Comparison of ENCODE assay signal across 8 cellular contexts in genomic region chr12:24778486-24779304, GRCh38.
DNase-seq lines count a peak whose midpoint lies in the region; ATAC-seq, FAIRE-seq and TF ChIP-seq lines count a peak whose summit lies in the region.

No MANE protein-coding gene starts in this region.

- BruUV-seq in Panc1 (replicated peaks; lab: Mats Ljungman, UMichigan): no TSS peak

- ATAC-seq in GM18861 (IDR thresholded peaks at IDR 0.05; ENCODE audit: unreplicated experiment) (peak; percentile 67), HG03439 (IDR thresholded peaks at IDR 0.05; ENCODE audit: unreplicated experiment) (peak; percentile 79), Panc1 (peak; percentile 73; the same call in 1 of the 2 replicates)

- CTCF ChIA-PET in BJ (lab: Yijun Ruan, JAX): interaction anchor here (1.4 to 2.2 kb wide), 3 partner anchors 12 to 1574 kb away, joined by 4 to 7 read pairs (median 5); no protein-coding TSS in a partner anchor
- CTCF ChIA-PET in Panc1 (lab: Charles Lee): no interaction called here

- no peak for DNase-seq in BJ (ENCODE audit: low read depth)
- peak; percentile 10 for DNase-seq in Panc1 (ENCODE audit: low read depth, low spot score)
- DNase-seq in frontal cortex (ENCODE audit: low spot score in 2 of 2): peak in 1 of 2 donors; percentile 10
- no peak for DNase-seq in tibial nerve (ENCODE audit: low spot score in 2 of 2)
- no peak for DNase-seq in activated CD8-positive, alpha-beta memory T cell treated with anti-CD3 and anti-CD28 coated beads, Interleukin-2, amount 50 U/mL, for 4 hours
- no peak for DNase-seq in stomach

- TF ChIP-seq CTCF in BJ (IDR thresholded peaks at IDR 0.05; ENCODE audit: insufficient read depth, low read depth, low read length) (peak; percentile 44), Panc1 (IDR thresholded peaks at IDR 0.05) (peak; percentile 66), tibial nerve (IDR thresholded peaks at IDR 0.05) (peak in 4 of 5 experiments; percentile 19 to 39 (median 32)), stomach (IDR thresholded peaks at IDR 0.05) (peak in 3 of 7 experiments; percentile 11 to 49 (median 44))

- H3K4me1 ChIP-seq in Panc1 (ENCODE audit: control insufficient read depth, insufficient read depth, low read length): no peaks in the 10 kb centered on the region
- peaks cover 0 to 25% (median 0%) of the 10 kb centered on the region in 4 donors for H3K4me1 ChIP-seq in tibial nerve
- peaks cover 0 to 23% (median 10%) of the 10 kb centered on the region in 4 donors for H3K4me1 ChIP-seq in stomach

- POLR2A ChIA-PET in BJ (lab: Charles Lee): no interaction called here
- POLR2A ChIA-PET in Panc1 (lab: Charles Lee): no interaction called here

- H3K9me3 ChIP-seq in Panc1 (ENCODE audit: control insufficient read depth, insufficient read depth, low read depth, low read length) (peaks cover 6% of the 10 kb centered on the region; the same call in 1 of the 2 replicates), tibial nerve (no peaks in the 10 kb centered on the region), stomach (no peaks in the 10 kb centered on the region)

- WGBS in tibial nerve, 2 donors: 47 to 59% methylated on average over 4 of the region's 4 CpGs
- 51 to 66% (median 55%) methylated on average over 4 of the region's 4 CpGs for WGBS in stomach, 5 donors

- H3K4me3 ChIP-seq in BJ (ENCODE audit: low read depth, low read length) (no peak overlapping the region), Panc1 (ENCODE audit: low read depth in 2 of 2, low read length in 2 of 2) (no peak overlapping the region), tibial nerve (no peak overlapping the region), stomach (no peak overlapping the region)

- H3K36me3 ChIP-seq in BJ (ENCODE audit: control insufficient read depth, insufficient read depth, low read length) (no peaks in the 10 kb centered on the region), Panc1 (ENCODE audit: control insufficient read depth, insufficient read depth, low read length) (no peaks in the 10 kb centered on the region), tibial nerve (no peaks in the 10 kb centered on the region), stomach (no peaks in the 10 kb centered on the region)

- intact Hi-C loops in Panc1 (cut with micrococcal nuclease; ENCODE audit: unreplicated experiment) (no loop called here), stomach (cut with DNase I; ENCODE audit: low total_unique reads) (no loop called here)

- no peak for TF ChIP-seq EP300 in tibial nerve (IDR thresholded peaks at IDR 0.05)
- no peak for TF ChIP-seq EP300 in stomach (IDR thresholded peaks at IDR 0.05)

- in situ Hi-C loops in Panc1 (cut with HindIII; ENCODE audit: low pct_unique_long_range_greater_than_20kb, low sequenced_read_pairs): no loop called here

- H3K27me3 ChIP-seq in BJ (ENCODE audit: control insufficient read depth, insufficient read depth, low read length) (no peaks in the 10 kb centered on the region), Panc1 (ENCODE audit: control insufficient read depth, insufficient read depth, low read length) (peaks cover 3% of the 10 kb centered on the region; the same call in 1 of the 2 replicates), tibial nerve (no peaks in the 10 kb centered on the region), stomach (no peaks in the 10 kb centered on the region)

- TF ChIP-seq POLR2A in tibial nerve (IDR thresholded peaks at IDR 0.05): no peak
- no peak for TF ChIP-seq POLR2A in stomach (IDR thresholded peaks at IDR 0.05)

- H3K27ac ChIP-seq in Panc1 (ENCODE audit: low read length) (no peak overlapping the region), tibial nerve (no peak overlapping the region), stomach (no peak overlapping the region)

- peak; percentile 6 for FAIRE-seq in frontal cortex (lab: Jason Lieb, UNC)
